ENCODE assay signal across 8 cellular contexts in genomic region chr7:108568801-108569380, GRCh38. TPM values are rescaled to one million over a fixed set of nuclear protein-coding genes. Genes with fewer than 3 reads are reported as not detected.
DNase-seq lines count a peak whose midpoint lies in the region; ATAC-seq and TF ChIP-seq lines count a peak whose summit lies in the region.

No MANE protein-coding gene starts in this region.

- H3K4me3 Mint-ChIP-seq in T-helper 17 cell, result peak overlapping the region; percentile 100

- no peak for TF ChIP-seq EP300 in gastroesophageal sphincter (IDR thresholded peaks at IDR 0.05)

- peaks cover 29% of the 10 kb centered on the region for H3K4me1 Mint-ChIP-seq in T-helper 17 cell

- H3K36me3 ChIP-seq in gastroesophageal sphincter (peaks cover 0 to 32% of the 10 kb centered on the region in 2 donors), spleen (peaks cover 0 to 41% (median 26%) of the 10 kb centered on the region in 6 donors)

- H3K36me3 Mint-ChIP-seq in T-helper 17 cell (ENCODE audit: low read depth), result peaks cover 10% of the 10 kb centered on the region

- H3K27me3 ChIP-seq in gastroesophageal sphincter, result no peaks in the 10 kb centered on the region
- no peaks in the 10 kb centered on the region for H3K27me3 ChIP-seq in spleen (replicated peaks in 1 of 7)

- DNase-seq in NCI-H2107 treated with DMSO at 0.1 percent for 48 hours (lab: John Stamatoyannopoulos, UW; ENCODE audit: unreplicated experiment), result peak; percentile 69
- DNase-seq in NCI-H2107 (lab: John Stamatoyannopoulos, UW), result no peak
- peak in 1 of 3 donors; percentile 46 for DNase-seq in T-helper 17 cell
- DNase-seq in spleen, result no peak
- no peak for DNase-seq in left lobe of liver (ENCODE audit: low spot score)
- DNase-seq in GM03348 (ENCODE audit: low spot score), result no peak

- H3K4me1 ChIP-seq in gastroesophageal sphincter (peaks cover 5 to 48% (median 15%) of the 10 kb centered on the region in 3 donors), spleen (peaks cover 19 to 74% (median 57%) of the 10 kb centered on the region in 6 donors)

- 15 to 18% methylated on average over 8 to 17 of the region's 24 CpGs for WGBS in gastroesophageal sphincter (ENCODE audit: low coverage in 1 of 2), 2 donors
- 11 to 18% (median 13%) methylated on average over 23 to 24 of the region's 24 CpGs for WGBS in spleen, 5 donors

- H3K27ac Mint-ChIP-seq in T-helper 17 cell, result peak overlapping the region; percentile 100

- H3K4me3 ChIP-seq in gastroesophageal sphincter (peak overlapping the region; percentile 75 to 79), spleen (peak overlapping the region; percentile 40 to 88 (median 71))

- TF ChIP-seq POLR2A in gastroesophageal sphincter (IDR thresholded peaks at IDR 0.05) (no peak), spleen (IDR thresholded peaks at IDR 0.05) (no peak)

- H3K9me3 ChIP-seq in T-helper 17 cell (ENCODE audit: control insufficient read depth, low read length, poor library complexity, severe bottlenecking) (no peaks in the 10 kb centered on the region), gastroesophageal sphincter (no peaks in the 10 kb centered on the region), spleen (no peaks in the 10 kb centered on the region)

- H3K27me3 Mint-ChIP-seq in T-helper 17 cell, result no peaks in the 10 kb centered on the region

- peak overlapping the region; percentile 87 to 98 (median 96) for H3K27ac ChIP-seq in gastroesophageal sphincter
- H3K27ac ChIP-seq in spleen, result peak overlapping the region; percentile 90 to 99 (median 98)

- ATAC-seq in T-helper 17 cell, result peak; percentile 37
- ATAC-seq in gastroesophageal sphincter, result no peak
- no peak for ATAC-seq in left lobe of liver
- ATAC-seq in HG02763 (IDR thresholded peaks at IDR 0.05; ENCODE audit: unreplicated experiment), result no peak

- intact Hi-C loops in spleen (cut with DNase I; ENCODE audit: low total_unique reads), result loop anchor here (5.0 kb wide), 1 partner anchor 42 kb away; the partner anchor contains the start of gene PNPLA8

- TF ChIP-seq CTCF in gastroesophageal sphincter (IDR thresholded peaks at IDR 0.05) (no peak), spleen (IDR thresholded peaks at IDR 0.05 in 8 of 11, conservative IDR thresholded peaks at IDR 0.05 in 3 of 11) (no peak)

RNA-seq across cellular contexts. Expression of gene THAP5, which starts 0.6 kb away (rescaled TPM):
- total RNA-seq in T-helper 17 cell (10 to 100 TPM; 16.8 to 18.1 TPM), gastroesophageal sphincter (10 to 100 TPM; 30.8 to 41.7 (median 36.2) TPM), spleen (10 to 100 TPM; 25.3 to 44.1 (median 32.8) TPM), left lobe of liver (15.8 TPM)
- 10 to 100 TPM in 1 of 3 donors, 1 to 10 TPM in 2; 8.8 to 13.4 (median 8.9) TPM for polyA plus RNA-seq in spleen

RNA-seq across cellular contexts. Expression of gene DNAJB9, which starts 0.8 kb away (rescaled TPM):
- total RNA-seq in T-helper 17 cell (10 to 100 TPM; 54.3 to 58.3 TPM), gastroesophageal sphincter (10 to 100 TPM; 17.4 to 31.2 (median 24.4) TPM), spleen (10 to 100 TPM; 14.1 to 79.2 (median 24.1) TPM), left lobe of liver (48.4 TPM)
- polyA plus RNA-seq in spleen, result 1 to 10 TPM; 5.0 to 8.2 (median 7.5) TPM

RNA-seq across cellular contexts. Expression of gene PNPLA8, which starts 43.0 kb away (rescaled TPM):
- total RNA-seq in T-helper 17 cell, result 10 to 100 TPM; 62.9 to 67.1 TPM
- 10 to 100 TPM; 28.3 to 52.1 (median 44.9) TPM for total RNA-seq in gastroesophageal sphincter
- 10 to 100 TPM; 25.1 to 35.7 (median 31.6) TPM for total RNA-seq in spleen
- polyA plus RNA-seq in spleen, result 10 to 100 TPM; 11.9 to 14.5 (median 13.2) TPM
- total RNA-seq in left lobe of liver, result 12.9 TPM
